ENCODE assay signal across 26 cellular contexts in genomic region chr5:69225859-69226258, GRCh38.
"Had no signal": no experiment of that assay in that cellular context is flagged by ENCODE, and none has a peak within 500 bp of the region (broad histone marks: within the 10 kb centered on the region; RNA-seq: fewer than 3 reads in every experiment).

No MANE protein-coding gene starts in this region.

- H3K4me3 ChIP-seq: K562, SJSA1, SK-N-MC had no signal

- H3K9me3 Mint-ChIP-seq: IgD-negative memory B cell had no signal

- FAIRE-seq: K562, RCC 7860 had no signal

- H3K27me3 Mint-ChIP-seq: IgD-negative memory B cell had no signal

- H3K27ac ChIP-seq: KMS-11, SJSA1, SK-N-MC had no signal

- H3K4me3 Mint-ChIP-seq: IgD-negative memory B cell had no signal

- H3K9me3 ChIP-seq: SJSA1 had no signal

- H3K4me1 ChIP-seq: SJSA1 had no signal

- H3K27me3 ChIP-seq: SJSA1 had no signal

- ATAC-seq: K562 had no signal

- DNase-seq: Kasumi-1, MM.1S, MV-4-11, NCI-H1048, NCI-H1105, NCI-H1417, NCI-H1436 treated with DMSO at 0.1 percent for 48 hours, NCI-H1694, NCI-H2029, NCI-H2081 treated with DMSO at 0.1 percent for 48 hours, NCI-H2171, NCI-H226, NCI-H446, NCI-H510A, NCI-H524 treated with DMSO at 0.1 percent for 48 hours, NCI-H69, NCI-H774, Right ventricle myocardium superior, RPMI8226, SIG-M5 had no signal

- H3K27ac Mint-ChIP-seq: IgD-negative memory B cell had no signal
